ENCODE assay signal across 8 cellular contexts in genomic region chr12:95003921-95004272, GRCh38. TPM values are rescaled to one million over a fixed set of nuclear protein-coding genes. Genes with fewer than 3 reads are reported as not detected.
A peak's percentile ranks its signal among the peaks of the same experiment; 100 is the strongest.
DNase-seq lines count a peak whose midpoint lies in the region; ATAC-seq, FAIRE-seq and TF ChIP-seq lines count a peak whose summit lies in the region.

No MANE protein-coding gene starts in this region.

- no peak for FAIRE-seq in H1 (lab: Jason Lieb, UNC)

- H3K79me2 ChIP-seq in H1 (ENCODE audit: control insufficient read depth in 1 of 2, insufficient read depth in 2 of 2, low read length in 2 of 2) = peaks cover 0 to 17% of the 10 kb centered on the region in 2 experiments; a peak in 2 of 4 replicates

- WGBS in H1 (ENCODE audit: extremely low coverage in 1 of 2, insufficient coverage in 1 of 2, insufficient read length in 1 of 2, insufficient replicate concordance in 2 of 2, low coverage in 1 of 2, low lambda C conversion rate in 2 of 2, missing lambda C conversion rate in 1 of 2), 2 experiments = 79% methylated on average over 15 of the region's 15 CpGs; no CpG with 5 or more reads in 1 of the 2 experiments
- WGBS in neuronal stem cell (ENCODE audit: extremely low coverage in 2 of 2, insufficient read length in 2 of 2, insufficient replicate concordance in 1 of 2), 2 donors = no CpG with 5 or more reads among the region's 15 CpGs

- H3K4me2 ChIP-seq in H1 (ENCODE audit: insufficient read depth in 1 of 2, low read depth in 2 of 2, low read length in 2 of 2) (peak overlapping the region; percentile 73 to 75; a peak in 2 of 4 replicates), neuronal stem cell (ENCODE audit: insufficient read depth, low read length, poor library complexity, severe bottlenecking) (peak overlapping the region; percentile 31)

- H2BK15ac ChIP-seq in H1 (ENCODE audit: low read length) (no peak overlapping the region), neuronal stem cell (ENCODE audit: low read length) (no peak overlapping the region)

- no peak overlapping the region for H4K5ac ChIP-seq in H1 (ENCODE audit: insufficient read length, low read depth, low read length)

- TF ChIP-seq EP300 in H1 (IDR thresholded peaks at IDR 0.05; ENCODE audit: borderline replicate concordance in 1 of 2, low read depth in 2 of 2, low read length in 2 of 2) = no peak

- H2BK5ac ChIP-seq in H1 (ENCODE audit: low read depth, low read length) (no peak overlapping the region), neuronal stem cell (ENCODE audit: low read length) (no peak overlapping the region)

- TF ChIP-seq CTCF in GM12864 (IDR thresholded peaks at IDR 0.05; ENCODE audit: low read depth, low read length, missing control alignments) = no peak
- no peak for TF ChIP-seq CTCF in H1 (IDR thresholded peaks at IDR 0.05; ENCODE audit: control extremely low read depth in 1 of 3, insufficient read depth in 1 of 3, low read depth in 1 of 3, low read length in 3 of 3)

- no peak for ATAC-seq in HG03139 (IDR thresholded peaks at IDR 0.05; ENCODE audit: unreplicated experiment)

- no peaks in the 10 kb centered on the region for H3K23me2 ChIP-seq in H1 (ENCODE audit: low read depth, low read length)

- POLR2A ChIA-PET in H1 (lab: Charles Lee; ENCODE audit: partially characterized antibody) = interaction anchor here (0.6 to 2.0 kb wide), 19 partner anchors 8 to 470 kb away, joined by 3 to 17 read pairs (median 4); partner anchors contain the start of genes FGD6, METAP2, NR2C1 and VEZT

- H3K79me1 ChIP-seq in H1 (ENCODE audit: low read depth, low read length) (no peaks in the 10 kb centered on the region), neuronal stem cell (ENCODE audit: low read depth, low read length) (peaks cover 8% of the 10 kb centered on the region)

- CTCF ChIA-PET in H1 (lab: Charles Lee; ENCODE audit: partially characterized antibody) = interaction anchor here (0.6 to 1.2 kb wide), 6 partner anchors 64 to 332 kb away, joined by 3 to 4 read pairs (median 3); no protein-coding TSS in a partner anchor

- H4K91ac ChIP-seq in H1 (replicated peaks; ENCODE audit: insufficient read length, low read length) (no peak overlapping the region), neuronal stem cell (ENCODE audit: low read depth, low read length, poor library complexity) (no peak overlapping the region)

- H2BK20ac ChIP-seq in H1 (ENCODE audit: low read length) = no peak overlapping the region

- H3K4me3 ChIP-seq in GM12864 (ENCODE audit: low read depth, low read length) (peak overlapping the region; percentile 74), H1 (ENCODE audit: extremely low read depth in 1 of 4, insufficient read depth in 2 of 4, low read depth in 3 of 4, low read length in 4 of 4) (peak overlapping the region; percentile 78 to 95 (median 94); a peak in 5 of 8 replicates), neuronal stem cell (ENCODE audit: low read length in 2 of 2) (peak overlapping the region in 1 of 2 donors; percentile 83)

- no peak overlapping the region for H2AFZ ChIP-seq in H1 (ENCODE audit: low read length)
- H2AFZ ChIP-seq in neuronal stem cell (ENCODE audit: low read length) = peak overlapping the region; percentile 87

- H3K9me3 ChIP-seq in KOPT-K1 (ENCODE audit: insufficient read depth, low read length, poor library complexity, severe bottlenecking) (peaks cover 33% of the 10 kb centered on the region), H1 (ENCODE audit: insufficient read depth in 2 of 2, low read depth in 1 of 2, low read length in 1 of 2) (peaks cover 0 to 2% of the 10 kb centered on the region in 2 experiments; a peak in 1 of 4 replicates), neuronal stem cell (replicated peaks in 1 of 2; ENCODE audit: control insufficient read depth in 2 of 2, insufficient read depth in 1 of 2, low read depth in 1 of 2, low read length in 2 of 2) (peaks cover 2 to 9% of the 10 kb centered on the region in 2 donors)

- no peak overlapping the region for H3K18ac ChIP-seq in H1 (ENCODE audit: extremely low read depth, low read length)
- no peak overlapping the region for H3K18ac ChIP-seq in neuronal stem cell (ENCODE audit: low read length)

- H2BK12ac ChIP-seq in H1 (ENCODE audit: low read depth, low read length) (no peak overlapping the region), neuronal stem cell (ENCODE audit: low read length) (no peak overlapping the region)

- no peak for TF ChIP-seq RAD21 in H1 (IDR thresholded peaks at IDR 0.05 in 1 of 2, conservative IDR thresholded peaks at IDR 0.05 in 1 of 2; ENCODE audit: low read depth in 2 of 2, low read length in 2 of 2)

- H3K9ac ChIP-seq in H1 (replicated peaks in 1 of 4; ENCODE audit: extremely low read depth in 1 of 4, low read depth in 3 of 4, low read length in 3 of 4) (no peak overlapping the region), neuronal stem cell (ENCODE audit: low read depth, low read length, poor library complexity) (no peak overlapping the region)

- no peak overlapping the region for H3K14ac ChIP-seq in H1 (ENCODE audit: insufficient read length)
- no peak overlapping the region for H3K14ac ChIP-seq in neuronal stem cell (ENCODE audit: low read length)

- H3K4ac ChIP-seq in H1 (replicated peaks; ENCODE audit: insufficient read length, low read depth, low read length) (no peak overlapping the region), neuronal stem cell (ENCODE audit: low read length) (no peak overlapping the region)

- H2BK120ac ChIP-seq in H1 (replicated peaks; ENCODE audit: low read depth, low read length) = no peak overlapping the region
- H2BK120ac ChIP-seq in neuronal stem cell (ENCODE audit: low read depth, low read length) = peak overlapping the region; percentile 72

- no peak overlapping the region for H3K56ac ChIP-seq in H1 (replicated peaks; ENCODE audit: insufficient read length, low read depth, low read length)

- H3K27ac ChIP-seq in KOPT-K1 (ENCODE audit: low read depth, low read length, poor library complexity, severe bottlenecking) = peak overlapping the region; percentile 86
- no peak overlapping the region for H3K27ac ChIP-seq in H1 (ENCODE audit: low read depth, low read length)
- H3K27ac ChIP-seq in neuronal stem cell (replicated peaks; ENCODE audit: low read length) = no peak overlapping the region

- DNase-seq in GM12864 (ENCODE audit: low read depth) (no peak), H1 (ENCODE audit: low read depth in 1 of 2, low spot score in 2 of 2) (no peak), neuronal stem cell (ENCODE audit: low spot score) (no peak), GM19238 (ENCODE audit: insufficient read length, low spot score) (no peak), Ammon's horn (ENCODE audit: low spot score) (no peak), NCI-H2081 treated with DMSO at 0.1 percent for 48 hours (lab: John Stamatoyannopoulos, UW) (no peak)

- H3K27me3 ChIP-seq in H1 (replicated peaks in 1 of 4; ENCODE audit: control insufficient read depth in 3 of 4, extremely low read depth in 1 of 4, insufficient read depth in 3 of 4, low read length in 3 of 4) = no peaks in the 10 kb centered on the region
- H3K27me3 ChIP-seq in neuronal stem cell (ENCODE audit: control insufficient read depth in 3 of 3, insufficient read depth in 3 of 3, low read depth in 1 of 3, low read length in 3 of 3) = no peaks in the 10 kb centered on the region

- H3K4me1 ChIP-seq in H1 (replicated peaks in 1 of 4; ENCODE audit: control insufficient read depth in 3 of 4, insufficient read depth in 4 of 4, low read length in 3 of 4) = no peaks in the 10 kb centered on the region
- no peaks in the 10 kb centered on the region for H3K4me1 ChIP-seq in neuronal stem cell (ENCODE audit: control insufficient read depth in 2 of 2, insufficient read depth in 1 of 2, low read depth in 1 of 2, low read length in 2 of 2)

- TF ChIP-seq POLR2A in H1 (IDR thresholded peaks at IDR 0.05; ENCODE audit: control extremely low read depth in 1 of 2, low read depth in 2 of 2, low read length in 2 of 2) = no peak

- peak overlapping the region; percentile 89 for H4K8ac ChIP-seq in H1 (ENCODE audit: extremely low read depth, insufficient read depth, low read length)
- no peak overlapping the region for H4K8ac ChIP-seq in neuronal stem cell (ENCODE audit: low read depth, low read length)

- H3K36me3 ChIP-seq in KOPT-K1 (ENCODE audit: insufficient read depth, low read length) (peaks cover 25% of the 10 kb centered on the region), H1 (ENCODE audit: control insufficient read depth in 2 of 4, insufficient read depth in 4 of 4, low read length in 3 of 4) (0 out of 8 replicates have a peak, but pooled peaks cover 0 to 4% (median 0%) of the 10 kb centered on the region in 4 experiments), neuronal stem cell (replicated peaks in 1 of 2; ENCODE audit: control insufficient read depth in 2 of 2, insufficient read depth in 2 of 2, low read length in 2 of 2) (peaks cover 3 to 28% of the 10 kb centered on the region in 2 donors)

- no peaks in the 10 kb centered on the region for H4K20me1 ChIP-seq in H1 (replicated peaks in 1 of 2; ENCODE audit: control insufficient read depth in 1 of 2, insufficient read depth in 2 of 2, low read length in 2 of 2)

- H2AK5ac ChIP-seq in H1 (ENCODE audit: low read depth, low read length) (no peak overlapping the region), neuronal stem cell (ENCODE audit: low read depth, low read length) (no peak overlapping the region)

- H3K23ac ChIP-seq in H1 (ENCODE audit: insufficient read length) (no peak overlapping the region), neuronal stem cell (ENCODE audit: low read depth, low read length, poor library complexity) (no peak overlapping the region)

TF ChIP-seq in H1, 55 proteins besides CTCF, POLR2A, EP300 and RAD21:
- TF ChIP-seq SIX5 (IDR thresholded peaks at IDR 0.05; ENCODE audit: low read depth, low read length) (no peak), KDM1A (IDR thresholded peaks at IDR 0.05; ENCODE audit: borderline replicate concordance, low read length) (peak; percentile 71; the same call in 1 of the 2 replicates), SRF (IDR thresholded peaks at IDR 0.05; ENCODE audit: low read depth, low read length) (no peak)

RNA-seq across cellular contexts. Expression of gene NDUFA12, which starts 0.4 kb away (rescaled TPM):
- total RNA-seq in H1 (2021; fragmentation: NEBNext Ultra II Directional; extraction: Animal tissue kit (Norgen Biotek cat#: 25700)) = 98.1 and 99.4 TPM in 2 replicates
- polyA plus RNA-seq in H1 (2011; rRNA removed) = 113 and 157 TPM in 2 replicates
- polyA plus RNA-seq in H1 (2011; cell fraction: cytosol; rRNA removed) = 159 TPM
- 29.2 TPM for polyA plus RNA-seq in H1 (2011; cell fraction: nucleus; rRNA removed)
- 133 to 152 TPM (median 145 TPM) in 4 replicates for polyA plus RNA-seq in H1 (2012, experiment 1 of 2)
- 101 TPM for polyA plus RNA-seq in H1 (2012, experiment 2 of 2)
- polyA plus RNA-seq in H1 (2013, experiment 1 of 2) = 154 TPM
- polyA plus RNA-seq in H1 (2013, experiment 2 of 2) = 158 TPM
- 34.9 and 57.6 TPM in 2 replicates for polyA minus RNA-seq in H1 (2011; rRNA and poly(A)+ RNA removed)
- 37.1 TPM for polyA minus RNA-seq in H1 (2011; cell fraction: cytosol; rRNA and poly(A)+ RNA removed)
- polyA minus RNA-seq in H1 (2011; cell fraction: nucleus; rRNA and poly(A)+ RNA removed) = 36.1 TPM
- polyA plus RNA-seq in neuronal stem cell (2013, experiment 1 of 2) = 295 TPM
- 295 TPM for polyA plus RNA-seq in neuronal stem cell (2013, experiment 2 of 2)
